Comparison of ENCODE assay signal across 1 cellular context in genomic region chr13:45817833-45818232, GRCh38.
TF ChIP-seq lines count a peak whose summit lies in the region.

No MANE protein-coding gene starts in this region.

TF ChIP-seq in HepG2, 621 proteins besides CTCF, POLR2A, EP300 and RAD21:
- no peak for TF ChIP-seq ZNF142 (CRISPR knock-in tag; IDR thresholded peaks at IDR 0.05)
- TF ChIP-seq ZNF274 (CRISPR knock-in tag; IDR thresholded peaks at IDR 0.05) = no peak
- TF ChIP-seq STAG1 (CRISPR knock-in tag; IDR thresholded peaks at IDR 0.05) = peak; percentile 41
- no peak for TF ChIP-seq CERS6 (CRISPR knock-in tag; IDR thresholded peaks at IDR 0.05)
- no peak for TF ChIP-seq ZNF136 (CRISPR knock-in tag; IDR thresholded peaks at IDR 0.05; ENCODE audit: low read depth)
